Comparison of ENCODE assay signal across 30 cellular contexts in genomic region chr18:12012697-12013096, GRCh38. TPM values are rescaled to one million over a fixed set of nuclear protein-coding genes. Genes with fewer than 3 reads are reported as not detected.
DNase-seq lines count a peak whose midpoint lies in the region; ATAC-seq, FAIRE-seq and TF ChIP-seq lines count a peak whose summit lies in the region.
"Had no signal": no experiment of that assay in that cellular context is flagged by ENCODE, and none has a peak within 500 bp of the region (broad histone marks: within the 10 kb centered on the region; RNA-seq: fewer than 3 reads in every experiment).

No MANE protein-coding gene starts in this region.

- H3K36me3 Mint-ChIP-seq in mesothelial cell of epicardium, result peaks cover 16% of the 10 kb centered on the region
- H3K36me3 Mint-ChIP-seq: CD8-positive, alpha-beta T cell; natural killer cell had no signal

- H3K9me3 Mint-ChIP-seq in mesothelial cell of epicardium, result no peaks in the 10 kb centered on the region
- H3K9me3 Mint-ChIP-seq: activated CD4-positive, alpha-beta T cell treated with anti-CD3 and anti-CD28 coated beads, Interleukin-2, amount 10 ng/mL, durations not matched to agents 7 days and 5 days; activated T-cell treated with anti-CD3 and anti-CD28 coated beads, Interleukin-2, amount 50 U/mL, for 24 hours; CD8-positive, alpha-beta T cell; IgD-negative memory B cell; natural killer cell; T-helper 2 cell treated with Interferon-gamma antibody and Interleukin-4, amounts not matched to agents 5 μg/mL and 100 μg/mL, for 36 hours had no signal

- H3K4me1 Mint-ChIP-seq in mesothelial cell of epicardium, result peaks cover 15% of the 10 kb centered on the region
- H3K4me1 Mint-ChIP-seq: activated CD4-positive, alpha-beta T cell treated with anti-CD3 and anti-CD28 coated beads, Interleukin-2, amount 10 ng/mL, durations not matched to agents 7 days and 5 days; IgD-negative memory B cell; natural killer cell had no signal

- H3K4me2 ChIP-seq in mesendoderm (ENCODE audit: low read length), result no peak overlapping the region
- H3K4me2 ChIP-seq: A549, PC-9 had no signal

- H4K5ac ChIP-seq in mesendoderm (ENCODE audit: low read length), result no peak overlapping the region

- H3K9ac ChIP-seq in kidney (ENCODE audit: low read length in 2 of 2), result peak overlapping the region in 1 of 2 donors; percentile 44
- no peak overlapping the region for H3K9ac ChIP-seq in mesendoderm (ENCODE audit: low read length)
- H3K9ac ChIP-seq: parathyroid adenoma had no signal

- H3K36me3 ChIP-seq in right atrium auricular region (peaks cover 15% of the 10 kb centered on the region), kidney (ENCODE audit: control insufficient read depth in 1 of 2, insufficient read depth in 2 of 2, low read length in 2 of 2) (peaks cover 5 to 44% of the 10 kb centered on the region in 2 donors), mesendoderm (ENCODE audit: control insufficient read depth, insufficient read depth, low read length) (no peaks in the 10 kb centered on the region)
- H3K36me3 ChIP-seq: WERI-Rb-1 had no signal

- DNase-seq in right atrium auricular region (ENCODE audit: low spot score), result no peak
- no peak for DNase-seq in left cardiac atrium
- DNase-seq in kidney, result no peak
- DNase-seq in posterior vena cava (ENCODE audit: low spot score), result peak; percentile 5
- DNase-seq in mesendoderm, result no peak
- DNase-seq in GM10248 (ENCODE audit: extremely low spot score), result no peak
- DNase-seq in mesothelial cell of epicardium (ENCODE audit: low spot score in 2 of 2, unreplicated experiment in 2 of 2), result no peak
- DNase-seq: activated CD4-positive, alpha-beta T cell treated with anti-CD3 and anti-CD28 coated beads, Interleukin-2, amount 10 ng/mL, durations not matched to agents 7 days and 5 days; activated gamma-delta T cell; activated T-cell treated with anti-CD3 and anti-CD28 coated beads, Interleukin-2, amount 50 U/mL, for 24 hours; AML-193; CD8-positive, alpha-beta T cell; cerebellar nuclear complex; midbrain; natural killer cell; NCI-H1048; NCI-H187; NCI-H2227 treated with DMSO at 0.1 percent for 48 hours; NCI-H526 treated with DMSO at 0.1 percent for 48 hours; PC-9; SHP77; stimulated activated naive CD4-positive, alpha-beta T cell treated with Interleukin-2 at 50 U/mL for 16 hours; WERI-Rb-1 had no signal

- WGBS in mesendoderm (ENCODE audit: extremely low coverage, insufficient coverage, low lambda C conversion rate), result no CpG with 5 or more reads among the region's 3 CpGs

- H2BK120ac ChIP-seq in mesendoderm (ENCODE audit: low read depth, low read length), result no peak overlapping the region

- H3K4ac ChIP-seq in mesendoderm (ENCODE audit: low read depth, low read length), result no peak overlapping the region

- no peak overlapping the region for H3K27ac Mint-ChIP-seq in mesothelial cell of epicardium
- H3K27ac Mint-ChIP-seq: activated CD4-positive, alpha-beta T cell treated with anti-CD3 and anti-CD28 coated beads, Interleukin-2, amount 10 ng/mL, durations not matched to agents 7 days and 5 days; activated T-cell treated with anti-CD3 and anti-CD28 coated beads, Interleukin-2, amount 50 U/mL, for 24 hours; CD8-positive, alpha-beta T cell; natural killer cell; T-helper 2 cell treated with Interferon-gamma antibody and Interleukin-4, amounts not matched to agents 5 μg/mL and 100 μg/mL, for 36 hours had no signal

- no peak overlapping the region for H3K4me3 Mint-ChIP-seq in mesothelial cell of epicardium
- H3K4me3 Mint-ChIP-seq: activated CD4-positive, alpha-beta T cell treated with anti-CD3 and anti-CD28 coated beads, Interleukin-2, amount 10 ng/mL, durations not matched to agents 7 days and 5 days; activated T-cell treated with anti-CD3 and anti-CD28 coated beads, Interleukin-2, amount 50 U/mL, for 24 hours; CD8-positive, alpha-beta T cell; IgD-negative memory B cell; natural killer cell; T-helper 2 cell treated with Interferon-gamma antibody and Interleukin-4, amounts not matched to agents 5 μg/mL and 100 μg/mL, for 36 hours had no signal

- no peaks in the 10 kb centered on the region for H3K27me3 ChIP-seq in right atrium auricular region
- no peaks in the 10 kb centered on the region for H3K27me3 ChIP-seq in mesendoderm (ENCODE audit: insufficient read depth, low read length, poor library complexity)

- ATAC-seq in left cardiac atrium (no peak), GM19035 (IDR thresholded peaks at IDR 0.05; ENCODE audit: unreplicated experiment) (no peak)
- ATAC-seq: A549; CD8-positive, alpha-beta T cell; natural killer cell had no signal

- H3K27me3 Mint-ChIP-seq in mesothelial cell of epicardium (ENCODE audit: low read depth), result no peaks in the 10 kb centered on the region
- H3K27me3 Mint-ChIP-seq: activated CD4-positive, alpha-beta T cell treated with anti-CD3 and anti-CD28 coated beads, Interleukin-2, amount 10 ng/mL, durations not matched to agents 7 days and 5 days; activated T-cell treated with anti-CD3 and anti-CD28 coated beads, Interleukin-2, amount 50 U/mL, for 24 hours; IgD-negative memory B cell had no signal

- intact Hi-C loops in left cardiac atrium (cut with DNase I) (no loop called here), kidney (cut with DNase I) (no loop called here), posterior vena cava (cut with DNase I) (no loop called here)

- H3K4me3 ChIP-seq in right atrium auricular region, result no peak overlapping the region
- no peak overlapping the region for H3K4me3 ChIP-seq in kidney (ENCODE audit: low read length in 2 of 2)
- H3K4me3 ChIP-seq in mesendoderm (ENCODE audit: low read length), result no peak overlapping the region
- H3K4me3 ChIP-seq: A549, PC-9, thoracic aorta had no signal

- peak overlapping the region; percentile 6 to 23 for H3K27ac ChIP-seq in right atrium auricular region
- peak overlapping the region; percentile 61 to 83 for H3K27ac ChIP-seq in kidney (ENCODE audit: low read depth in 2 of 2, low read length in 2 of 2)
- no peak overlapping the region for H3K27ac ChIP-seq in mesendoderm (ENCODE audit: low read depth, low read length)
- H3K27ac ChIP-seq: A549, epithelial cell of prostate, parathyroid adenoma, PC-9, thoracic aorta, WERI-Rb-1 had no signal

- H3K9me3 ChIP-seq in right atrium auricular region (no peaks in the 10 kb centered on the region), kidney (ENCODE audit: control insufficient read depth in 1 of 2, low read length in 2 of 2) (no peaks in the 10 kb centered on the region)
- H3K9me3 ChIP-seq: A549, thoracic aorta had no signal

- H3K18ac ChIP-seq in mesendoderm (ENCODE audit: low read length), result no peak overlapping the region

- no peak overlapping the region for H3K23ac ChIP-seq in mesendoderm (ENCODE audit: low read length)

- H3K79me2 ChIP-seq in mesendoderm (ENCODE audit: control insufficient read depth, insufficient read depth, low read length), result no peaks in the 10 kb centered on the region
- H3K79me2 ChIP-seq: parathyroid adenoma had no signal

- CTCF ChIA-PET in GM10248 (lab: Yijun Ruan, JAX), result interaction anchor here (1.0 to 2.2 kb wide), 4 partner anchors 10 to 74 kb away, joined by 3 to 11 read pairs (median 4); no protein-coding TSS in a partner anchor

- POLR2A ChIA-PET in GM10248 (lab: Yijun Ruan, JAX), result no interaction called here

- no peak overlapping the region for H4K8ac ChIP-seq in mesendoderm (ENCODE audit: low read depth, low read length)

- no peak overlapping the region for H2BK5ac ChIP-seq in mesendoderm (ENCODE audit: low read length)

- no peaks in the 10 kb centered on the region for H3K79me1 ChIP-seq in mesendoderm (ENCODE audit: low read length)

- FAIRE-seq in kidney (lab: Jason Lieb, UNC), result no peak
- FAIRE-seq: A549 had no signal

- TF ChIP-seq CTCF in right atrium auricular region (IDR thresholded peaks at IDR 0.05), result no peak
- TF ChIP-seq CTCF in kidney (IDR thresholded peaks at IDR 0.05; ENCODE audit: borderline replicate concordance, extremely low read depth, insufficient read depth), result no peak
- no peak for TF ChIP-seq CTCF in GM10248 (IDR thresholded peaks at IDR 0.05; ENCODE audit: control extremely low read depth, extremely low read depth, low read depth, missing control alignments)
- no peak for TF ChIP-seq CTCF in mesothelial cell of epicardium (IDR thresholded peaks at IDR 0.05; ENCODE audit: unreplicated experiment)

- no peak overlapping the region for H3K56ac ChIP-seq in mesendoderm (ENCODE audit: low read length)

- no peak overlapping the region for H2BK15ac ChIP-seq in mesendoderm (replicated peaks; ENCODE audit: low read depth)

- peaks cover 0 to 25% of the 10 kb centered on the region in 2 donors for H3K4me1 ChIP-seq in right atrium auricular region
- peaks cover 48 to 72% of the 10 kb centered on the region in 2 donors for H3K4me1 ChIP-seq in kidney (ENCODE audit: control insufficient read depth in 1 of 2, insufficient read depth in 1 of 2, low read depth in 1 of 2, low read length in 2 of 2)
- no peaks in the 10 kb centered on the region for H3K4me1 ChIP-seq in mesendoderm (ENCODE audit: control insufficient read depth, low read depth, low read length)
- H3K4me1 ChIP-seq: A549, parathyroid adenoma had no signal

- H2AK5ac ChIP-seq in mesendoderm (ENCODE audit: low read length), result no peak overlapping the region

RNA-seq across cellular contexts. Expression of gene IMPA2, which starts 31.4 kb away (rescaled TPM):
- total RNA-seq in right atrium auricular region (10 to 100 TPM; 20.2 to 22.9 TPM), left cardiac atrium (10 to 100 TPM; 17.2 to 28.4 TPM), kidney (157 TPM), posterior vena cava (10 to 100 TPM; 14.9 to 31.5 TPM), mesothelial cell of epicardium (29.9 to 30.6 TPM (median 30.4 TPM) in 3 replicates)
- 348 TPM for polyA plus RNA-seq in kidney (ENCODE audit: insufficient read depth, low read depth, low replicate concordance)
- 69.8 TPM for polyA plus RNA-seq in mesendoderm (2013, experiment 1 of 2)
- 71.3 TPM for polyA plus RNA-seq in mesendoderm (2013, experiment 2 of 2)
